14 cellular contexts compared by ENCODE assay signal in the genomic region with DNA sequence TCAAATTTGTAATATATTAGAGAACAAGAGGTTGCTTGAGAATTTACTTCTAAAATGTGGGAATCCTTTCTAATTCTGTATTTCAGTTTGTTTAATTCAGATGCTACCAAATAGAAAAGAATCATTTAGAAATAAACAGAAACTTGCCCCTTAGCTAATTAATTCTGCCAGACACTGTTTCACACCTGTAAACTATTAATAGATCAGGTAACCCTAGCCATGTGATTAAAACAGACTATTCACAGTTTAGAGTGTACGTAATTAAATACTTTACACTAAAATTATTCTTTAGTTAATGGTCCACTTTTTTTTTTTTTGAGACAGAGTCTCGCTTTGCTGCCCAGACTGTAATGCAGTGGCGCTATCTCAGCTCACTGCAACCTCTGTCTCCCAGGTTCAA.
DNase-seq lines count a peak whose midpoint lies in the region; ATAC-seq and TF ChIP-seq lines count a peak whose summit lies in the region.
"Had no signal": no experiment of that assay in that cellular context is flagged by ENCODE, and none has a peak within 500 bp of the region (broad histone marks: within the 10 kb centered on the region; RNA-seq: fewer than 3 reads in every experiment).

No MANE protein-coding gene starts in this region.

- ATAC-seq in GM18907 (IDR thresholded peaks at IDR 0.05; ENCODE audit: unreplicated experiment) = peak; percentile 16
- ATAC-seq: CD8-positive, alpha-beta T cell had no signal

- H3K4me3 ChIP-seq in tibial artery = no peak overlapping the region
- H3K4me3 ChIP-seq: HAP-1 had no signal

- DNase-seq in NCI-H1417 treated with DMSO at 0.1 percent for 48 hours (lab: John Stamatoyannopoulos, UW) (peak; percentile 75), kidney tubule cell (ENCODE audit: low spot score) (peak; percentile 28), renal cortical epithelial cell (ENCODE audit: low read depth) (peak; percentile 65), medulla oblongata (ENCODE audit: extremely low spot score) (no peak), cerebellum (ENCODE audit: low spot score) (no peak), tibial artery (no peak)
- DNase-seq: BE2C; Caco-2; CD8-positive, alpha-beta T cell; GF-D8; IMR-90 had no signal

- intact Hi-C loops in tibial artery (cut with DNase I; ENCODE audit: low total_unique reads) = no loop called here

- no peak overlapping the region for H3K27ac ChIP-seq in tibial artery
- H3K27ac ChIP-seq: C4-2B had no signal

- TF ChIP-seq CTCF in tibial artery (IDR thresholded peaks at IDR 0.05) = no peak

- no peaks in the 10 kb centered on the region for H3K27me3 ChIP-seq in tibial artery
- H3K27me3 ChIP-seq: BE2C had no signal

- H3K36me3 ChIP-seq in tibial artery = peaks cover 4 to 12% (median 11%) of the 10 kb centered on the region in 3 donors

- H3K4me1 ChIP-seq in tibial artery = no peaks in the 10 kb centered on the region
- H3K4me1 ChIP-seq: BE2C, Caco-2, HAP-1 had no signal

- H3K9me3 ChIP-seq in tibial artery = no peaks in the 10 kb centered on the region
- H3K9me3 ChIP-seq: BE2C, Caco-2, HAP-1 had no signal

Comparison
In these comparisons a context has a peak if more than half of its experiments do, and no peak if none do; other contexts are left out.
1. DNase-seq: peak in NCI-H1417 treated with DMSO at 0.1 percent for 48 hours (single experiment), kidney tubule cell (single experiment) and renal cortical epithelial cell (single experiment); none in medulla oblongata (single experiment), cerebellum (single experiment) and tibial artery (0 of 2).